In the genomic region with DNA sequence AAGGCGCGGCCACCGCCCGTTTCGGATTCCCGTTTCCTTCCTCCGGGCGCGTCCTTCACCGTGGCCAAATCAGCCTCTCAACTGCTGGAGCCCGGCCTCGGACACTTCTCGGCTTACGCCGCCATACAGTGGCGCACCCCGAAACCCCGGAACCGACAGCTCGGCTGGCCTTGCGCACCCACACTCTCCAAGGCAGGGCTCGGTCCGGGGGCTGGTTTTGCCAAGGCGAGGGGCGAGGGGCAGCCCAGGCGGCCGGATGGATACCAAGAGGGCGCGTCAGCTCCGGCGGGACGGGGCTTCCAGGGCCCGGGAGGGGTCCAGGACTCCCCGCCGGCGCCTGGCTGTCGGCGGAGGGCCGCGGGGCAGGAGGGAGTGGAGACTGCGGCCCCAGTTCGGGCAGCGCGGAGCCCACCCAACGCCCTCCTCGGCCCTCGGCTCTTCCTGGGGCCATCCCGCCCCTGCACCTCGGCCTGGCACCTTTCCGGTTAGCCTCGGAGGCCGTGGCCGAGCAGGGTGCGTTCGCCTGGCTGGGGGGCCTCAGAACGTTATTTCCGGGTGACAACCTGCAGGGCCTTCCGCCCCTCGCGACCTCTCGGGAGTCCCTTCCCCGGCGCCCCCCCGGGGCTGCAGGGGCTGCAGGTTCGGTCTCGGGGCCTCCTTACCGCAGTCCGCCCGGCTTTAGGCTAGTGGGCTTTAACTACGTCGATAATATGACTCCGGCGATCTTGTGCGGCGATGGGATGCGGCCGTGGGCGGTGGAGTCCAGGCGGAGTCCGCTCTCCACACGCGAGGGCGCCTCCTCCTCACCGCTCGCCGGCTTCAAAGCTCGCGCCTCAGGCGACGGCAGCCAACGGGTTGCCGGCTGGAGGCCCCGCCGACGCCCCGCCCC, we compare ENCODE assay signal across 1 cellular context.
TF ChIP-seq lines count a peak whose summit lies in the region.

No MANE protein-coding gene starts in this region.

TF ChIP-seq in HepG2, 621 proteins besides CTCF, POLR2A, EP300 and RAD21 (continued from another document and continues in another):
- TF ChIP-seq, protein P1, sequence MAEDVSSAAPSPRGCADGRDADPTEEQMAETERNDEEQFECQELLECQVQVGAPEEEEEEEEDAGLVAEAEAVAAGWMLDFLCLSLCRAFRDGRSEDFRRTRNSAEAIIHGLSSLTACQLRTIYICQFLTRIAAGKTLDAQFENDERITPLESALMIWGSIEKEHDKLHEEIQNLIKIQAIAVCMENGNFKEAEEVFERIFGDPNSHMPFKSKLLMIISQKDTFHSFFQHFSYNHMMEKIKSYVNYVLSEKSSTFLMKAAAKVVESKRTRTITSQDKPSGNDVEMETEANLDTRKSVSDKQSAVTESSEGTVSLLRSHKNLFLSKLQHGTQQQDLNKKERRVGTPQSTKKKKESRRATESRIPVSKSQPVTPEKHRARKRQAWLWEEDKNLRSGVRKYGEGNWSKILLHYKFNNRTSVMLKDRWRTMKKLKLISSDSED (CRISPR knock-in tag; IDR thresholded peaks at IDR 0.05) = 0 out of 2 replicates have a peak, but pooled peaks have one; percentile 66
- peak; percentile 45 to 54; a peak in 3 of 4 replicates for TF ChIP-seq KLF16 (CRISPR knock-in tag; IDR thresholded peaks at IDR 0.05)
- TF ChIP-seq ZSCAN22 (CRISPR knock-in tag; IDR thresholded peaks at IDR 0.05) = no peak
- TF ChIP-seq, protein P2, sequence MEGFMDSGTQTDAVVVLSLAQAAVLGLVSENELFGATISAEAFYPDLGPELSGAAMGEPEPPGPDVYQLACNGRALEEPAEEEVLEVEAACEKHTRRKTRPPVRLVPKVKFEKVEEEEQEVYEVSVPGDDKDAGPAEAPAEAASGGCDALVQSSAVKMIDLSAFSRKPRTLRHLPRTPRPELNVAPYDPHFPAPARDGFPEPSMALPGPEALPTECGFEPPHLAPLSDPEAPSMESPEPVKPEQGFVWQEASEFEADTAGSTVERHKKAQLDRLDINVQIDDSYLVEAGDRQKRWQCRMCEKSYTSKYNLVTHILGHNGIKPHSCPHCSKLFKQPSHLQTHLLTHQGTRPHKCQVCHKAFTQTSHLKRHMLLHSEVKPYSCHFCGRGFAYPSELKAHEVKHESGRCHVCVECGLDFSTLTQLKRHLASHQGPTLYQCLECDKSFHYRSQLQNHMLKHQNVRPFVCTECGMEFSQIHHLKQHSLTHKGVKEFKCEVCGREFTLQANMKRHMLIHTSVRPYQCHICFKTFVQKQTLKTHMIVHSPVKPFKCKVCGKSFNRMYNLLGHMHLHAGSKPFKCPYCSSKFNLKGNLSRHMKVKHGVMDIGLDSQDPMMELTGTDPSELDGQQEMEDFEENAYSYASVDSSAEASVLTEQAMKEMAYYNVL (CRISPR knock-in tag; IDR thresholded peaks at IDR 0.05; ENCODE audit: borderline replicate concordance) = no peak; the same call in 1 of the 2 replicates
- TF ChIP-seq, protein P3, sequence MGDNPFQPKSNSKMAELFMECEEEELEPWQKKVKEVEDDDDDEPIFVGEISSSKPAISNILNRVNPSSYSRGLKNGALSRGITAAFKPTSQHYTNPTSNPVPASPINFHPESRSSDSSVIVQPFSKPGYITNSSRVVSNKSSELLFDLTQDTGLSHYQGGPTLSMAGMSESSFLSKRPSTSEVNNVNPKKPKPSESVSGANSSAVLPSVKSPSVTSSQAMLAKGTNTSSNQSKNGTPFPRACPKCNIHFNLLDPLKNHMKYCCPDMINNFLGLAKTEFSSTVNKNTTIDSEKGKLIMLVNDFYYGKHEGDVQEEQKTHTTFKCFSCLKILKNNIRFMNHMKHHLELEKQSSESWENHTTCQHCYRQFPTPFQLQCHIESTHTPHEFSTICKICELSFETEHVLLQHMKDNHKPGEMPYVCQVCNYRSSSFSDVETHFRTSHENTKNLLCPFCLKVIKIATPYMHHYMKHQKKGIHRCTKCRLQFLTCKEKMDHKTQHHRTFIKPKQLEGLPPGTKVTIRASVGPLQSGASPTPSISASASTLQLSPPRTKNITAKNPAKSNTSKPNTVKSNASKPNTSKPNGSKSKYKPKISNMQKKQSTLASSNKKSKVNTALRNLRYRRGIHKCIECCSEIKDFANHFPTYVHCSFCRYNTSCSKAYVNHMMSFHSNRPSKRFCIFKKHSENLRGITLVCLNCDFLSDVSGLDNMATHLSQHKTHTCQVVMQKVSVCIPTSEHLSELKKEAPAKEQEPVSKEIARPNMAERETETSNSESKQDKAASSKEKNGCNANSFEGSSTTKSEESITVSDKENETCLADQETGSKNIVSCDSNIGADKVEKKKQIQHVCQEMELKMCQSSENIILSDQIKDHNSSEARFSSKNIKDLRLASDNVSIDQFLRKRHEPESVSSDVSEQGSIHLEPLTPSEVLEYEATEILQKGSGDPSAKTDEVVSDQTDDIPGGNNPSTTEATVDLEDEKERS (CRISPR knock-in tag; IDR thresholded peaks at IDR 0.05) = no peak
- TF ChIP-seq, protein P4, sequence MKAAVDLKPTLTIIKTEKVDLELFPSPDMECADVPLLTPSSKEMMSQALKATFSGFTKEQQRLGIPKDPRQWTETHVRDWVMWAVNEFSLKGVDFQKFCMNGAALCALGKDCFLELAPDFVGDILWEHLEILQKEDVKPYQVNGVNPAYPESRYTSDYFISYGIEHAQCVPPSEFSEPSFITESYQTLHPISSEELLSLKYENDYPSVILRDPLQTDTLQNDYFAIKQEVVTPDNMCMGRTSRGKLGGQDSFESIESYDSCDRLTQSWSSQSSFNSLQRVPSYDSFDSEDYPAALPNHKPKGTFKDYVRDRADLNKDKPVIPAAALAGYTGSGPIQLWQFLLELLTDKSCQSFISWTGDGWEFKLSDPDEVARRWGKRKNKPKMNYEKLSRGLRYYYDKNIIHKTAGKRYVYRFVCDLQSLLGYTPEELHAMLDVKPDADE (CRISPR knock-in tag; IDR thresholded peaks at IDR 0.05) = 0 out of 2 replicates have a peak, but pooled peaks have one; percentile 37
- no peak; the same call in none of the 2 replicates for TF ChIP-seq HOXA5 (CRISPR knock-in tag; IDR thresholded peaks at IDR 0.05)
- TF ChIP-seq SNRNP70 (IDR thresholded peaks at IDR 0.05; ENCODE audit: low read depth, low read length) = no peak
- peak; percentile 31; the same call in 1 of the 2 replicates for TF ChIP-seq STAG1 (CRISPR knock-in tag; IDR thresholded peaks at IDR 0.05)
- TF ChIP-seq MEIS2 (CRISPR knock-in tag; IDR thresholded peaks at IDR 0.05) = no peak
- peak; percentile 14; the same call in 1 of the 2 replicates for TF ChIP-seq GZF1 (CRISPR knock-in tag; IDR thresholded peaks at IDR 0.05)
- TF ChIP-seq, protein P5, sequence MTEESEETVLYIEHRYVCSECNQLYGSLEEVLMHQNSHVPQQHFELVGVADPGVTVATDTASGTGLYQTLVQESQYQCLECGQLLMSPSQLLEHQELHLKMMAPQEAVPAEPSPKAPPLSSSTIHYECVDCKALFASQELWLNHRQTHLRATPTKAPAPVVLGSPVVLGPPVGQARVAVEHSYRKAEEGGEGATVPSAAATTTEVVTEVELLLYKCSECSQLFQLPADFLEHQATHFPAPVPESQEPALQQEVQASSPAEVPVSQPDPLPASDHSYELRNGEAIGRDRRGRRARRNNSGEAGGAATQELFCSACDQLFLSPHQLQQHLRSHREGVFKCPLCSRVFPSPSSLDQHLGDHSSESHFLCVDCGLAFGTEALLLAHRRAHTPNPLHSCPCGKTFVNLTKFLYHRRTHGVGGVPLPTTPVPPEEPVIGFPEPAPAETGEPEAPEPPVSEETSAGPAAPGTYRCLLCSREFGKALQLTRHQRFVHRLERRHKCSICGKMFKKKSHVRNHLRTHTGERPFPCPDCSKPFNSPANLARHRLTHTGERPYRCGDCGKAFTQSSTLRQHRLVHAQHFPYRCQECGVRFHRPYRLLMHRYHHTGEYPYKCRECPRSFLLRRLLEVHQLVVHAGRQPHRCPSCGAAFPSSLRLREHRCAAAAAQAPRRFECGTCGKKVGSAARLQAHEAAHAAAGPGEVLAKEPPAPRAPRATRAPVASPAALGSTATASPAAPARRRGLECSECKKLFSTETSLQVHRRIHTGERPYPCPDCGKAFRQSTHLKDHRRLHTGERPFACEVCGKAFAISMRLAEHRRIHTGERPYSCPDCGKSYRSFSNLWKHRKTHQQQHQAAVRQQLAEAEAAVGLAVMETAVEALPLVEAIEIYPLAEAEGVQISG (CRISPR knock-in tag; IDR thresholded peaks at IDR 0.05) = peak; percentile 8; the same call in 1 of the 2 replicates
- no peak for TF ChIP-seq CHD2 (IDR thresholded peaks at IDR 0.05; ENCODE audit: low read depth, low read length)
- no peak for TF ChIP-seq NCOA2 (CRISPR knock-in tag; IDR thresholded peaks at IDR 0.05)
- TF ChIP-seq, protein P6, sequence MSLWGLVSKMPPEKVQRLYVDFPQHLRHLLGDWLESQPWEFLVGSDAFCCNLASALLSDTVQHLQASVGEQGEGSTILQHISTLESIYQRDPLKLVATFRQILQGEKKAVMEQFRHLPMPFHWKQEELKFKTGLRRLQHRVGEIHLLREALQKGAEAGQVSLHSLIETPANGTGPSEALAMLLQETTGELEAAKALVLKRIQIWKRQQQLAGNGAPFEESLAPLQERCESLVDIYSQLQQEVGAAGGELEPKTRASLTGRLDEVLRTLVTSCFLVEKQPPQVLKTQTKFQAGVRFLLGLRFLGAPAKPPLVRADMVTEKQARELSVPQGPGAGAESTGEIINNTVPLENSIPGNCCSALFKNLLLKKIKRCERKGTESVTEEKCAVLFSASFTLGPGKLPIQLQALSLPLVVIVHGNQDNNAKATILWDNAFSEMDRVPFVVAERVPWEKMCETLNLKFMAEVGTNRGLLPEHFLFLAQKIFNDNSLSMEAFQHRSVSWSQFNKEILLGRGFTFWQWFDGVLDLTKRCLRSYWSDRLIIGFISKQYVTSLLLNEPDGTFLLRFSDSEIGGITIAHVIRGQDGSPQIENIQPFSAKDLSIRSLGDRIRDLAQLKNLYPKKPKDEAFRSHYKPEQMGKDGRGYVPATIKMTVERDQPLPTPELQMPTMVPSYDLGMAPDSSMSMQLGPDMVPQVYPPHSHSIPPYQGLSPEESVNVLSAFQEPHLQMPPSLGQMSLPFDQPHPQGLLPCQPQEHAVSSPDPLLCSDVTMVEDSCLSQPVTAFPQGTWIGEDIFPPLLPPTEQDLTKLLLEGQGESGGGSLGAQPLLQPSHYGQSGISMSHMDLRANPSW (CRISPR knock-in tag; IDR thresholded peaks at IDR 0.05; ENCODE audit: borderline replicate concordance) = no peak; the same call in 1 of the 2 replicates
- TF ChIP-seq SNAPC2 (CRISPR knock-in tag; IDR thresholded peaks at IDR 0.05) = no peak; the same call in 1 of the 2 replicates
- no peak for TF ChIP-seq ZNF326 (CRISPR knock-in tag; IDR thresholded peaks at IDR 0.05; ENCODE audit: borderline replicate concordance)
- TF ChIP-seq ZNF746 (CRISPR knock-in tag; IDR thresholded peaks at IDR 0.05) = peak; percentile 69; the same call in 1 of the 2 replicates
- TF ChIP-seq HNRNPH1 (optimal IDR thresholded peaks at IDR 0.05; ENCODE audit: low read depth, low read length) = no peak
- TF ChIP-seq GLI4 (CRISPR knock-in tag; IDR thresholded peaks at IDR 0.05; ENCODE audit: borderline replicate concordance) = 0 out of 2 replicates have a peak, but pooled peaks have one; percentile 70
- TF ChIP-seq ZNF367 (CRISPR knock-in tag; IDR thresholded peaks at IDR 0.05; ENCODE audit: borderline replicate concordance) = peak; percentile 52; the same call in 1 of the 2 replicates
- no peak for TF ChIP-seq ZNF460 (CRISPR knock-in tag; IDR thresholded peaks at IDR 0.05; ENCODE audit: borderline replicate concordance)
- no peak for TF ChIP-seq FOSL1 (CRISPR knock-in tag; IDR thresholded peaks at IDR 0.05; ENCODE audit: borderline replicate concordance)
- no peak; the same call in 1 of the 2 replicates for TF ChIP-seq JUND (CRISPR knock-in tag; IDR thresholded peaks at IDR 0.05)
- no peak for TF ChIP-seq ZNF207 (IDR thresholded peaks at IDR 0.05; ENCODE audit: borderline replicate concordance)
- TF ChIP-seq NFKB2 (CRISPR knock-in tag; IDR thresholded peaks at IDR 0.05; ENCODE audit: borderline replicate concordance) = peak; percentile 38; the same call in 1 of the 2 replicates
- TF ChIP-seq, protein P7, sequence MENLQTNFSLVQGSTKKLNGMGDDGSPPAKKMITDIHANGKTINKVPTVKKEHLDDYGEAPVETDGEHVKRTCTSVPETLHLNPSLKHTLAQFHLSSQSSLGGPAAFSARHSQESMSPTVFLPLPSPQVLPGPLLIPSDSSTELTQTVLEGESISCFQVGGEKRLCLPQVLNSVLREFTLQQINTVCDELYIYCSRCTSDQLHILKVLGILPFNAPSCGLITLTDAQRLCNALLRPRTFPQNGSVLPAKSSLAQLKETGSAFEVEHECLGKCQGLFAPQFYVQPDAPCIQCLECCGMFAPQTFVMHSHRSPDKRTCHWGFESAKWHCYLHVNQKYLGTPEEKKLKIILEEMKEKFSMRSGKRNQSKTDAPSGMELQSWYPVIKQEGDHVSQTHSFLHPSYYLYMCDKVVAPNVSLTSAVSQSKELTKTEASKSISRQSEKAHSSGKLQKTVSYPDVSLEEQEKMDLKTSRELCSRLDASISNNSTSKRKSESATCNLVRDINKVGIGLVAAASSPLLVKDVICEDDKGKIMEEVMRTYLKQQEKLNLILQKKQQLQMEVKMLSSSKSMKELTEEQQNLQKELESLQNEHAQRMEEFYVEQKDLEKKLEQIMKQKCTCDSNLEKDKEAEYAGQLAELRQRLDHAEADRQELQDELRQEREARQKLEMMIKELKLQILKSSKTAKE (CRISPR knock-in tag; IDR thresholded peaks at IDR 0.05; ENCODE audit: borderline replicate concordance) = no peak
- TF ChIP-seq ZNF329 (CRISPR knock-in tag; IDR thresholded peaks at IDR 0.05; ENCODE audit: low read depth) = no peak
- no peak for TF ChIP-seq NR2C2 (CRISPR knock-in tag; IDR thresholded peaks at IDR 0.05; ENCODE audit: borderline replicate concordance)
- no peak for TF ChIP-seq MAFF (IDR thresholded peaks at IDR 0.05; ENCODE audit: low read depth, low read length)
- no peak for TF ChIP-seq ZNF775 (CRISPR knock-in tag; IDR thresholded peaks at IDR 0.05; ENCODE audit: borderline replicate concordance)
- TF ChIP-seq ZC3H4 (CRISPR knock-in tag; IDR thresholded peaks at IDR 0.05; ENCODE audit: borderline replicate concordance) = no peak; the same call in 1 of the 2 replicates
- TF ChIP-seq DNMT1 (CRISPR knock-in tag; IDR thresholded peaks at IDR 0.05) = no peak
- peak; percentile 68; the same call in 1 of the 2 replicates for TF ChIP-seq HDAC2 (CRISPR knock-in tag; IDR thresholded peaks at IDR 0.05)
- TF ChIP-seq ZNF180 (CRISPR knock-in tag; IDR thresholded peaks at IDR 0.05; ENCODE audit: borderline replicate concordance, low read depth) = 0 out of 2 replicates have a peak, but pooled peaks have one; percentile 24
- TF ChIP-seq ZNF160 (CRISPR knock-in tag; IDR thresholded peaks at IDR 0.05) = peak; percentile 53; the same call in 1 of the 2 replicates
- no peak for TF ChIP-seq PAWR (CRISPR knock-in tag; IDR thresholded peaks at IDR 0.05; ENCODE audit: borderline replicate concordance)
